Comparison of ENCODE assay signal across 18 cellular contexts in the genomic region with DNA sequence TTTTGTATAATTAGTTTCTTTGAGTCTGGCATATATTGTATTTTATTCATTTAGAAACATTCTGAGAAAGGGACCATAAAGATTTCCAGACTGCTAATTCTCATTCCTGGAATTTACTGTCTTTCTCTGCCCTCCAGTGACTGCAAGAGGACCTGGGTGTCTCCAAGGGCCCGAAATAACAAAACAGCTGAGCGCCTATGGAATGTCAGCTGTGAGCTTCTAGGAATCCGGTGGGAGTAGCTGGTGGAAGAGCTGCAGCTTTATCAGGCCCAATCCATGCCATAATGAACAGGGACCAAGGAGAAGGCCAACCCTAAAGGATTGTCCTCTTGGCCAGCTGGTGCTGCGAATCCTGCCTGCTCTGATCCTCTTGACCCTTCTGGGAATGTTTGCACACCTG. TPM values are rescaled to one million over a fixed set of nuclear protein-coding genes. Genes with fewer than 3 reads are reported as not detected.
"Had no signal": no experiment of that assay in that cellular context is flagged by ENCODE, and none has a peak within 500 bp of the region (broad histone marks: within the 10 kb centered on the region; RNA-seq: fewer than 3 reads in every experiment).

No MANE protein-coding gene starts in this region.

- H3K9me3 ChIP-seq: heart right ventricle, left ventricle myocardium inferior, stomach, testis had no signal

- H3K4me3 ChIP-seq: heart right ventricle, left ventricle myocardium inferior, stomach, testis had no signal

- H3K27me3 Mint-ChIP-seq: memory B cell had no signal

- H3K36me3 Mint-ChIP-seq: memory B cell had no signal

- H3K27ac ChIP-seq: epithelial cell of prostate, stomach, testis had no signal

- H3K36me3 ChIP-seq: heart right ventricle, left ventricle myocardium inferior, stomach had no signal

- DNase-seq: activated CD4-positive, alpha-beta T cell treated with anti-CD3 and anti-CD28 coated beads, Interleukin-2, amount 50 U/mL, for 1 hour; activated CD8-positive, alpha-beta memory T cell treated with anti-CD3 and anti-CD28 coated beads for 24 hours; anterior cingulate cortex; effector CD8-positive, alpha-beta T cell; heart right ventricle; left ventricle myocardium inferior; stimulated activated CD4-positive, alpha-beta T cell treated with anti-CD3 and anti-CD28 coated beads, Interleukin-12 subunit alpha, Interleukin-12 subunit beta, amount 100 ng/mL, for 4 hours; stimulated activated CD4-positive, alpha-beta T cell treated with anti-CD3 and anti-CD28 coated beads, Interleukin-2, amount 100 ng/mL, for 24 hours; stomach; T-helper 9 cell; testis had no signal

- H3K4me3 Mint-ChIP-seq: activated T-helper 1 cell treated with anti-CD3 and anti-CD28 coated beads, Interleukin-12 subunit alpha, Interleukin-12 subunit beta, Interleukin-2, Interleukin-4 antibody, amounts not matched to agents 30 ng/mL and 10 ng/mL and 1 ng/mL, durations not matched to agents 14 hours and 24 hours and 36 hours; memory B cell had no signal

- H3K27me3 ChIP-seq: heart right ventricle, stomach, testis had no signal

- H3K27ac Mint-ChIP-seq: activated T-helper 1 cell treated with anti-CD3 and anti-CD28 coated beads, Interleukin-12 subunit alpha, Interleukin-12 subunit beta, Interleukin-2, Interleukin-4 antibody, amounts not matched to agents 30 ng/mL and 10 ng/mL and 1 ng/mL, durations not matched to agents 14 hours and 24 hours and 36 hours; memory B cell had no signal

- H3K9me3 Mint-ChIP-seq: activated T-helper 1 cell treated with anti-CD3 and anti-CD28 coated beads, Interleukin-12 subunit alpha, Interleukin-12 subunit beta, Interleukin-2, Interleukin-4 antibody, amounts not matched to agents 30 ng/mL and 10 ng/mL and 1 ng/mL, durations not matched to agents 14 hours and 24 hours and 36 hours; memory B cell had no signal

- ATAC-seq: sciatic nerve had no signal

- H3K4me1 Mint-ChIP-seq: memory B cell had no signal

RNA-seq across cellular contexts. Expression of gene RDH12, which starts 31.9 kb away (rescaled TPM):
- total RNA-seq: activated T-helper 1 cell treated with anti-CD3 and anti-CD28 coated beads, Interleukin-12 subunit alpha, Interleukin-12 subunit beta, Interleukin-2, Interleukin-4 antibody, amounts not matched to agents 30 ng/mL and 10 ng/mL and 1 ng/mL, durations not matched to agents 14 hours and 24 hours and 36 hours; fibroblast of lung; left ventricle myocardium inferior; osteocyte; pulmonary artery endothelial cell; sciatic nerve had no signal
